In the genomic region with DNA sequence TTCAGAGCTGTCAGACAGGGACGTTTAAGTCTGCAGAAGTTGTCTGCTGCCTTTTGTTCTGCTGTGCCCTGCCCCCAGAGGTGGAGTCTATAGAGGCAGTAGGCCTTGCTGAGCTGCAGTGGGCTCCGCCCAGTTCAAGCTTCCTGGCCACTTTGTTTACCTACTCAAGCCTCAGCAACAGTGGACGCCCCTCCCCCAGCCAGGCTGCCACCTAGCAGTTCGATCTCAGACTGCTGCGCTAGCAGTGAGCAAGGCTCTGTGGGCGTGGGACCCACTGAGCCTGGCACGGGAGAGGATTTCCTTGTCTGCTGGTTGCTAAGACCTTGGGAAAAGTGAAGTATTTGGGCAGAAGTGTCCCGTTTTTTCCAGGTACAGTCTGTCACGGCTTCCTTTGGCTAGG, we compare ENCODE assay signal across 8 cellular contexts. TPM values are rescaled to one million over a fixed set of nuclear protein-coding genes. Genes with fewer than 3 reads are reported as not detected.
DNase-seq lines count a peak whose midpoint lies in the region; ATAC-seq, FAIRE-seq and TF ChIP-seq lines count a peak whose summit lies in the region.
"Not testable (repeated sequence)": the region's sequence is repeated elsewhere in the genome, so short reads cannot be mapped to it uniquely, and the experiment has no call there.

No MANE protein-coding gene starts in this region.

- H4K91ac ChIP-seq in H1 (replicated peaks; ENCODE audit: insufficient read length, low read length), result not testable (repeated sequence)

- H3K9ac ChIP-seq in HUES48 (ENCODE audit: low read depth, low read length), result peak overlapping the region; percentile 23; the same call in 1 of the 2 replicates
- peak overlapping the region in 3 of 4 experiments; percentile 51 to 63 (median 61); a peak in 5 of 7 replicates for H3K9ac ChIP-seq in H1 (replicated peaks in 1 of 4; ENCODE audit: extremely low read depth in 1 of 4, low read depth in 3 of 4, low read length in 3 of 4)
- peak overlapping the region; percentile 40; the same call in 1 of the 2 replicates for H3K9ac ChIP-seq in iPS-20b (ENCODE audit: low read depth, low read length)
- peak overlapping the region; percentile 34 for H3K9ac ChIP-seq in mucosa of stomach (ENCODE audit: low read length)

- peak; percentile 57 for FAIRE-seq in H1 (lab: Jason Lieb, UNC)

- H3K23ac ChIP-seq in H1 (ENCODE audit: insufficient read length), result not testable (repeated sequence)

- not testable (repeated sequence) for H3K4ac ChIP-seq in H1 (replicated peaks; ENCODE audit: insufficient read length, low read depth, low read length)

- ATAC-seq in upper lobe of left lung (ENCODE audit: low FRiP score in 2 of 2), result not testable (repeated sequence)

- not testable (repeated sequence) for H3K79me1 ChIP-seq in H1 (ENCODE audit: low read depth, low read length)

- peak in 1 of 3 experiments; percentile 11; a peak in 1 of 4 replicates for TF ChIP-seq CTCF in H1 (IDR thresholded peaks at IDR 0.05; ENCODE audit: control extremely low read depth in 1 of 3, insufficient read depth in 1 of 3, low read depth in 1 of 3, low read length in 3 of 3)
- not testable (repeated sequence) for TF ChIP-seq CTCF in upper lobe of left lung (IDR thresholded peaks at IDR 0.05)

- H3K4me3 ChIP-seq in HUES48 (ENCODE audit: low read depth, low read length) (peak overlapping the region; percentile 39; the same call in 1 of the 2 replicates), H1 (ENCODE audit: extremely low read depth in 1 of 4, insufficient read depth in 2 of 4, low read depth in 3 of 4, low read length in 4 of 4) (peak overlapping the region; percentile 23 to 51 (median 33); a peak in 5 of 8 replicates), iPS-20b (ENCODE audit: low read length) (peak overlapping the region; percentile 58)
- not testable (repeated sequence) for H3K4me3 ChIP-seq in mucosa of stomach (ENCODE audit: low read length); upper lobe of left lung

- H3K14ac ChIP-seq in H1 (ENCODE audit: insufficient read length), result not testable (repeated sequence)

- not testable (repeated sequence) for H3K27me3 ChIP-seq in HUES48 (ENCODE audit: control insufficient read depth, insufficient read depth, low read length); H1 (replicated peaks in 1 of 4; ENCODE audit: control insufficient read depth in 3 of 4, extremely low read depth in 1 of 4, insufficient read depth in 3 of 4, low read length in 3 of 4); iPS-20b (ENCODE audit: insufficient read depth, low read length); mucosa of stomach (ENCODE audit: control insufficient read depth, insufficient read depth, low read length); upper lobe of left lung

- not testable (repeated sequence) for H2BK5ac ChIP-seq in H1 (ENCODE audit: low read depth, low read length)

- peak in 1 of 2 experiments; percentile 21; a peak in 1 of 3 replicates for TF ChIP-seq EP300 in H1 (IDR thresholded peaks at IDR 0.05; ENCODE audit: borderline replicate concordance in 1 of 2, low read depth in 2 of 2, low read length in 2 of 2)
- not testable (repeated sequence) for TF ChIP-seq EP300 in upper lobe of left lung (IDR thresholded peaks at IDR 0.05)

- H3K23me2 ChIP-seq in H1 (ENCODE audit: low read depth, low read length), result not testable (repeated sequence)

- not testable (repeated sequence) for H3K56ac ChIP-seq in H1 (replicated peaks; ENCODE audit: insufficient read length, low read depth, low read length)

- H3K9me3 ChIP-seq in HUES48 (ENCODE audit: control insufficient read depth, insufficient read depth, low read length); H1 (ENCODE audit: insufficient read depth in 2 of 2, low read depth in 1 of 2, low read length in 1 of 2); iPS-20b (ENCODE audit: insufficient read depth, low read depth, low read length); mucosa of stomach (ENCODE audit: control insufficient read depth, low read length); upper lobe of left lung: not testable (repeated sequence)

- H3K4me2 ChIP-seq in H1 (ENCODE audit: insufficient read depth in 1 of 2, low read depth in 2 of 2, low read length in 2 of 2), result peak overlapping the region; percentile 84 to 90

- DNase-seq in DMS153 treated with DMSO at 0.1 percent for 48 hours (lab: John Stamatoyannopoulos, UW; ENCODE audit: unreplicated experiment) (peak; percentile 30), NCI-H69 (lab: John Stamatoyannopoulos, UW) (peak; percentile 73), SK-N-DZ (ENCODE audit: low spot score) (peak; percentile 21), H1 (ENCODE audit: low read depth in 1 of 2, low spot score in 2 of 2) (peak; percentile 47 to 82), upper lobe of left lung (peak; percentile 10 to 74)

- H2BK12ac ChIP-seq in H1 (ENCODE audit: low read depth, low read length), result peak overlapping the region; percentile 80

- H2AFZ ChIP-seq in H1 (ENCODE audit: low read length), result peak overlapping the region; percentile 100; the same call in 1 of the 2 replicates

- 25% methylated on average over 9 of the region's 9 CpGs; no CpG with 5 or more reads in 1 of the 2 experiments for WGBS in H1 (ENCODE audit: extremely low coverage in 1 of 2, insufficient coverage in 1 of 2, insufficient read length in 1 of 2, insufficient replicate concordance in 2 of 2, low coverage in 1 of 2, low lambda C conversion rate in 2 of 2, missing lambda C conversion rate in 1 of 2), 2 experiments
- WGBS in upper lobe of left lung, 2 donors, result 35 to 43% methylated on average over 4 to 9 of the region's 9 CpGs

- CTCF ChIA-PET in H1 (lab: Charles Lee; ENCODE audit: partially characterized antibody), result interaction anchor here (1.0 to 1.7 kb wide), 3 partner anchors 9 to 357 kb away, joined by 4 to 6 read pairs (median 5); no protein-coding TSS in a partner anchor

- not testable (repeated sequence) for H3K79me2 ChIP-seq in H1 (ENCODE audit: control insufficient read depth in 1 of 2, insufficient read depth in 2 of 2, low read length in 2 of 2)

- not testable (repeated sequence) for H3K36me3 ChIP-seq in HUES48 (ENCODE audit: control insufficient read depth, insufficient read depth, low read length); H1 (ENCODE audit: control insufficient read depth in 2 of 4, insufficient read depth in 4 of 4, low read length in 3 of 4); iPS-20b (ENCODE audit: insufficient read depth, low read depth, low read length); mucosa of stomach (ENCODE audit: control insufficient read depth, insufficient read depth, low read length); upper lobe of left lung

- H4K20me1 ChIP-seq in H1 (replicated peaks in 1 of 2; ENCODE audit: control insufficient read depth in 1 of 2, insufficient read depth in 2 of 2, low read length in 2 of 2), result not testable (repeated sequence)

- H4K5ac ChIP-seq in H1 (ENCODE audit: insufficient read length, low read depth, low read length), result not testable (repeated sequence)

- H2AK5ac ChIP-seq in H1 (ENCODE audit: low read depth, low read length), result not testable (repeated sequence)

- 0 out of 4 replicates have a peak, but pooled peaks of 1 of the 2 experiments have one; percentile 6 for TF ChIP-seq RAD21 in H1 (IDR thresholded peaks at IDR 0.05 in 1 of 2, conservative IDR thresholded peaks at IDR 0.05 in 1 of 2; ENCODE audit: low read depth in 2 of 2, low read length in 2 of 2)

- peak overlapping the region; percentile 60 for H3K18ac ChIP-seq in H1 (ENCODE audit: extremely low read depth, low read length)

- not testable (repeated sequence) for H3K4me1 ChIP-seq in HUES48 (ENCODE audit: control insufficient read depth, insufficient read depth, low read length); H1 (replicated peaks in 1 of 4; ENCODE audit: control insufficient read depth in 3 of 4, insufficient read depth in 4 of 4, low read length in 3 of 4); iPS-20b (ENCODE audit: insufficient read depth, low read length); mucosa of stomach (ENCODE audit: control insufficient read depth, insufficient read depth, low read length); upper lobe of left lung

- POLR2A ChIA-PET in H1 (lab: Charles Lee; ENCODE audit: partially characterized antibody), result interaction anchor here (0.8 to 1.6 kb wide), 3 partner anchors 16 to 59 kb away, joined by 3 to 9 read pairs (median 4); a partner anchor contains a TSS

- not testable (repeated sequence) for H2BK20ac ChIP-seq in H1 (ENCODE audit: low read length)

- not testable (repeated sequence) for H2BK15ac ChIP-seq in H1 (ENCODE audit: low read length)

- not testable (repeated sequence) for H2BK120ac ChIP-seq in H1 (replicated peaks; ENCODE audit: low read depth, low read length)

- peak in 1 of 2 experiments; percentile 31; a peak in 1 of 3 replicates for TF ChIP-seq POLR2A in H1 (IDR thresholded peaks at IDR 0.05; ENCODE audit: control extremely low read depth in 1 of 2, low read depth in 2 of 2, low read length in 2 of 2)
- TF ChIP-seq POLR2A in upper lobe of left lung (IDR thresholded peaks at IDR 0.05), result not testable (repeated sequence)

- H3K27ac ChIP-seq in HUES48 (ENCODE audit: low read depth, low read length); iPS-20b (ENCODE audit: low read length); upper lobe of left lung: not testable (repeated sequence)
- peak overlapping the region; percentile 61; the same call in 1 of the 2 replicates for H3K27ac ChIP-seq in H1 (ENCODE audit: low read depth, low read length)

- not testable (repeated sequence) for H4K8ac ChIP-seq in H1 (ENCODE audit: extremely low read depth, insufficient read depth, low read length)

TF ChIP-seq in H1, 55 proteins besides CTCF, POLR2A, EP300 and RAD21 (continues in another document):
- TF ChIP-seq ASH2L (IDR thresholded peaks at IDR 0.05; ENCODE audit: low read length) (peak; percentile 80), RBBP5 (IDR thresholded peaks at IDR 0.05; ENCODE audit: borderline replicate concordance, low read depth, low read length) (peak; percentile 86; the same call in 1 of the 2 replicates)

RNA-seq across cellular contexts. Expression of a gene that starts 59.6 kb away (rescaled TPM):
- polyA plus RNA-seq in SK-N-DZ (2014; cell fraction: cytosol; rRNA removed), result 53.7 and 57.2 TPM in 2 replicates
- 100 and 104 TPM in 2 replicates for polyA plus RNA-seq in SK-N-DZ (2014; cell fraction: nucleus; rRNA removed)
- 55.7 and 59.4 TPM in 2 replicates for total RNA-seq in H1 (2021; fragmentation: NEBNext Ultra II Directional; extraction: Animal tissue kit (Norgen Biotek cat#: 25700))
- polyA plus RNA-seq in H1 (2011; rRNA removed), result 12.5 and 24.1 TPM in 2 replicates
- 26.4 TPM for polyA plus RNA-seq in H1 (2011; cell fraction: cytosol; rRNA removed)
- 12.5 TPM for polyA plus RNA-seq in H1 (2011; cell fraction: nucleus; rRNA removed)
- polyA plus RNA-seq in H1 (2012, experiment 1 of 2), result 16.3 to 33.8 TPM (median 21.7 TPM) in 4 replicates
- polyA plus RNA-seq in H1 (2012, experiment 2 of 2), result 1.6 TPM
- polyA plus RNA-seq in H1 (2013, experiment 1 of 2), result 34.9 TPM
- polyA plus RNA-seq in H1 (2013, experiment 2 of 2), result 33.2 TPM
- 42.6 and 79.1 TPM in 2 replicates for polyA minus RNA-seq in H1 (2011; rRNA and poly(A)+ RNA removed)
- 28.0 TPM for polyA minus RNA-seq in H1 (2011; cell fraction: cytosol; rRNA and poly(A)+ RNA removed)
- 84.9 TPM for polyA minus RNA-seq in H1 (2011; cell fraction: nucleus; rRNA and poly(A)+ RNA removed)
- total RNA-seq in upper lobe of left lung, result 10 to 100 TPM; 12.1 to 25.0 (median 17.4) TPM

Comparison
In these comparisons a context has a peak if more than half of its experiments do, and no peak if none do; other contexts are left out.
1. DNase-seq: peak in every context shown above with its lines; median percentile 73 in NCI-H69; 64 in H1; 42 in upper lobe of left lung; 30 in DMS153 treated with DMSO at 0.1 percent for 48 hours; 21 in SK-N-DZ.